ENCODE assay signal across 1 cellular context in the genomic region with DNA sequence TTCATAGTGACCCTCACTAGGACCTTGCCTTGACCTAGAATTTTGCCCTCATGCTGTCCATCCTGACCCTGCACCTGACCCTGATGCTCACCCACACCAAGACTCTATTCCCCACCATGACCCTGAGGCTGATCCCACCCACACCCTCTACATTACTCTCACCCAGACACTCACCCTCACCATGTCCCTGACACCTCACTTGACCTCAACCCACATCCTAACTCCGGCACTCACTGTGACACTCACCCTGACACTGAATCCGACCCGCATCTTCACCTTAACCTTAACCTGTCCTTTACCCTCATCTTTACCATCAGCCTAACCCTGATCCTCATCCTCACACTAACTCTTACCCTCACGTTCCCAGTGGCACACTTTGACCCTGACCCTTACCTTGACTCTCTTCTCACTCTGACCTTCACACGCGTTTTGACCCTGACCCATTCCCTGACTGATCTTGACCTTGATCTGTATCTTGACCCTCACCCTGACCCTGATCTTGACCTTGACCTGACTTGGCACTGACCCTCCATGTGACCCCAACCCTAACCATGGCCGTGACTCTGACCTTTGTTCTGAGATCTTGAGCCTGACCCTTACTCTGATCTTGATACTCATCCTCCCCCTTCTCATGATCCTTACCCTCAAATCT.
TF ChIP-seq lines count a peak whose summit lies in the region.

No MANE protein-coding gene starts in this region.

TF ChIP-seq in HepG2, 621 proteins besides CTCF, POLR2A, EP300 and RAD21:
- TF ChIP-seq ZNF382 (CRISPR knock-in tag; IDR thresholded peaks at IDR 0.05; ENCODE audit: borderline replicate concordance) (no peak), JUNB (CRISPR knock-in tag; IDR thresholded peaks at IDR 0.05; ENCODE audit: borderline replicate concordance) (0 out of 2 replicates have a peak, but pooled peaks have one; percentile 48), SP4 (CRISPR knock-in tag; IDR thresholded peaks at IDR 0.05) (peak; percentile 2; the same call in 1 of the 2 replicates), POLR2AphosphoS2 (IDR thresholded peaks at IDR 0.05; ENCODE audit: low read depth, low read length) (no peak), RAD51 (IDR thresholded peaks at IDR 0.05; ENCODE audit: borderline replicate concordance) (peak; percentile 5; the same call in 1 of the 2 replicates), ZNF589 (CRISPR knock-in tag; conservative IDR thresholded peaks at IDR 0.05) (0 out of 2 replicates have a peak, but pooled peaks have one; percentile 31)
- TF ChIP-seq, protein P1, sequence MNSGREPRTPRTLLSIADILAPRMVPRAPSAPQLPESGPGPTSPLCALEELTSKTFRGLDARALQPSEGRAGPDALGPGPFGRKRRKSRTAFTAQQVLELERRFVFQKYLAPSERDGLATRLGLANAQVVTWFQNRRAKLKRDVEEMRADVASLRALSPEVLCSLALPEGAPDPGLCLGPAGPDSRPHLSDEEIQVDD (CRISPR knock-in tag; IDR thresholded peaks at IDR 0.05; ENCODE audit: borderline replicate concordance): no peak
- TF ChIP-seq, protein P2, sequence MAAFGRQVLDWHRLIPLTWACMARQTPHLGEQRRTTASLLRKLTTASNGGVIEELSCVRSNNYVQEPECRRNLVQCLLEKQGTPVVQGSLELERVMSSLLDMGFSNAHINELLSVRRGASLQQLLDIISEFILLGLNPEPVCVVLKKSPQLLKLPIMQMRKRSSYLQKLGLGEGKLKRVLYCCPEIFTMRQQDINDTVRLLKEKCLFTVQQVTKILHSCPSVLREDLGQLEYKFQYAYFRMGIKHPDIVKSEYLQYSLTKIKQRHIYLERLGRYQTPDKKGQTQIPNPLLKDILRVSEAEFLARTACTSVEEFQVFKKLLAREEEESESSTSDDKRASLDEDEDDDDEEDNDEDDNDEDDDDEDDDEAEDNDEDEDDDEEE (CRISPR knock-in tag; IDR thresholded peaks at IDR 0.05): no peak
- TF ChIP-seq, protein P3, sequence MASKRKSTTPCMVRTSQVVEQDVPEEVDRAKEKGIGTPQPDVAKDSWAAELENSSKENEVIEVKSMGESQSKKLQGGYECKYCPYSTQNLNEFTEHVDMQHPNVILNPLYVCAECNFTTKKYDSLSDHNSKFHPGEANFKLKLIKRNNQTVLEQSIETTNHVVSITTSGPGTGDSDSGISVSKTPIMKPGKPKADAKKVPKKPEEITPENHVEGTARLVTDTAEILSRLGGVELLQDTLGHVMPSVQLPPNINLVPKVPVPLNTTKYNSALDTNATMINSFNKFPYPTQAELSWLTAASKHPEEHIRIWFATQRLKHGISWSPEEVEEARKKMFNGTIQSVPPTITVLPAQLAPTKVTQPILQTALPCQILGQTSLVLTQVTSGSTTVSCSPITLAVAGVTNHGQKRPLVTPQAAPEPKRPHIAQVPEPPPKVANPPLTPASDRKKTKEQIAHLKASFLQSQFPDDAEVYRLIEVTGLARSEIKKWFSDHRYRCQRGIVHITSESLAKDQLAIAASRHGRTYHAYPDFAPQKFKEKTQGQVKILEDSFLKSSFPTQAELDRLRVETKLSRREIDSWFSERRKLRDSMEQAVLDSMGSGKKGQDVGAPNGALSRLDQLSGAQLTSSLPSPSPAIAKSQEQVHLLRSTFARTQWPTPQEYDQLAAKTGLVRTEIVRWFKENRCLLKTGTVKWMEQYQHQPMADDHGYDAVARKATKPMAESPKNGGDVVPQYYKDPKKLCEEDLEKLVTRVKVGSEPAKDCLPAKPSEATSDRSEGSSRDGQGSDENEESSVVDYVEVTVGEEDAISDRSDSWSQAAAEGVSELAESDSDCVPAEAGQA (IDR thresholded peaks at IDR 0.05; ENCODE audit: low read depth): no peak
- TF ChIP-seq, protein P3 (CRISPR knock-in tag; IDR thresholded peaks at IDR 0.05; ENCODE audit: borderline replicate concordance): no peak
TF ChIP-seq in HepG2: peak in this region for 4.
